Comparison of ENCODE assay signal across 1 cellular context in genomic region chr1:1063261-1063944, GRCh38.
TF ChIP-seq lines count a peak whose summit lies in the region.

No MANE protein-coding gene starts in this region.

TF ChIP-seq in GM12878, 131 proteins besides CTCF, POLR2A, EP300 and RAD21:
- TF ChIP-seq TCF3 (IDR thresholded peaks at IDR 0.05; ENCODE audit: borderline replicate concordance, insufficient read depth, low read depth, low read length) (no peak), SUZ12 (IDR thresholded peaks at IDR 0.05; ENCODE audit: unreplicated experiment) (no peak), MLLT1 (IDR thresholded peaks at IDR 0.05) (peak; percentile 50; the same call in 1 of the 2 replicates), ZNF217 (IDR thresholded peaks at IDR 0.05) (no peak), HDGF (IDR thresholded peaks at IDR 0.05) (peak; percentile 74; the same call in 1 of the 2 replicates), LARP7 (IDR thresholded peaks at IDR 0.05) (no peak), ZNF24 (IDR thresholded peaks at IDR 0.05) (no peak), KAT2A (conservative IDR thresholded peaks at IDR 0.05; ENCODE audit: control insufficient read depth, low read depth, low read length) (no peak), RFX5 (IDR thresholded peaks at IDR 0.05; ENCODE audit: low read depth, low read length) (no peak), RB1 (IDR thresholded peaks at IDR 0.05; ENCODE audit: borderline replicate concordance) (0 out of 2 replicates have a peak, but pooled peaks have one; percentile 17), ZBTB33 (IDR thresholded peaks at IDR 0.05) (peak; percentile 82)
